Comparison of ENCODE assay signal across 34 cellular contexts in the genomic region with DNA sequence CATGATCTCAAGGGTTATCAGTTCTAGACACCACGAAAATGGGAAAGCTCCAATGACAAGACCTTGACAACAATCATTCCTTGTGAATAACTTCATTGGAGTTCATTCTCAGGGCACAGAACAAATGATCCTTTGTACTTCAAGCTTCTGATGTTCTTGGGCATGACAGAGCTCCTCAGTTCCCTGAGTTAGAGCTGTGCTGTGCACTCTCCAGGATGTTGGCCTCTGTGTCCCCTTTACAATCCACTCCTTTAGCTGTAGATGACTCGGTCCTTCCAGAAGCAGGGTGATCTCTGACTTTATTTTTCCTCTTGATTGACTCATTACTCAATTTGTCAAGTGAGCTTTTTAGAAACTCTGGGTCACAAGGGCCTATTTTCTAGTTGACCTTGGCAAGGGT. TPM values are rescaled to one million over a fixed set of nuclear protein-coding genes. Genes with fewer than 3 reads are reported as not detected.
DNase-seq lines count a peak whose midpoint lies in the region; ATAC-seq, FAIRE-seq and TF ChIP-seq lines count a peak whose summit lies in the region.
"Had no signal": no experiment of that assay in that cellular context is flagged by ENCODE, and none has a peak within 500 bp of the region (broad histone marks: within the 10 kb centered on the region; RNA-seq: fewer than 3 reads in every experiment).

No MANE protein-coding gene starts in this region.

- H3K4me1 Mint-ChIP-seq in activated naive CD4-positive, alpha-beta T cell treated with anti-CD3 and anti-CD28 coated beads for 36 hours (ENCODE audit: low read depth) = peaks cover 25% of the 10 kb centered on the region
- H3K4me1 Mint-ChIP-seq in stimulated activated naive CD8-positive, alpha-beta T cell treated with anti-CD3 and anti-CD28 coated beads, Interleukin-15, Interleukin-2, amounts not matched to agents 100 ng/mL and 50 ng/mL, for 24 hours (ENCODE audit: low read depth) = peaks cover 33% of the 10 kb centered on the region

- no peak for ATAC-seq in GM12878
- no peak for ATAC-seq in HG03139 (IDR thresholded peaks at IDR 0.05; ENCODE audit: unreplicated experiment)
- ATAC-seq in GM19452 (IDR thresholded peaks at IDR 0.05; ENCODE audit: unreplicated experiment) = no peak
- ATAC-seq: effector memory CD8-positive, alpha-beta T cell; esophagus mucosa; foreskin keratinocyte; HepG2; right lobe of liver had no signal

- in situ Hi-C loops in GM12878 (cut with MboI) = no loop called here

- H3K27ac Mint-ChIP-seq in activated naive CD4-positive, alpha-beta T cell treated with anti-CD3 and anti-CD28 coated beads for 36 hours = peak overlapping the region; percentile 55
- peak overlapping the region; percentile 92 for H3K27ac Mint-ChIP-seq in stimulated activated naive CD8-positive, alpha-beta T cell treated with anti-CD3 and anti-CD28 coated beads, Interleukin-15, Interleukin-2, amounts not matched to agents 100 ng/mL and 50 ng/mL, for 24 hours
- H3K27ac Mint-ChIP-seq: activated CD4-positive, alpha-beta T cell treated with anti-CD3 and anti-CD28 coated beads, Interleukin-2, amount 10 ng/mL, durations not matched to agents 7 days and 5 days; effector memory CD8-positive, alpha-beta T cell; neural progenitor cell had no signal

- BruUV-seq in GM12878 (replicated peaks; lab: Mats Ljungman, UMichigan) = no TSS peak

- POLR2A ChIA-PET in GM12878 (lab: Charles Lee) = interaction anchor here (0.6 to 2.3 kb wide), 6 partner anchors 9 to 571 kb away, joined by 3 to 10 read pairs (median 3); no protein-coding TSS in a partner anchor

- no peaks in the 10 kb centered on the region for H3K9me3 Mint-ChIP-seq in activated naive CD4-positive, alpha-beta T cell treated with anti-CD3 and anti-CD28 coated beads for 36 hours
- H3K9me3 Mint-ChIP-seq in stimulated activated naive CD8-positive, alpha-beta T cell treated with anti-CD3 and anti-CD28 coated beads, Interleukin-15, Interleukin-2, amounts not matched to agents 100 ng/mL and 50 ng/mL, for 24 hours = no peaks in the 10 kb centered on the region
- H3K9me3 Mint-ChIP-seq: activated CD4-positive, alpha-beta T cell treated with anti-CD3 and anti-CD28 coated beads, Interleukin-2, amount 10 ng/mL, durations not matched to agents 7 days and 5 days; effector memory CD8-positive, alpha-beta T cell; neural progenitor cell had no signal

- H3K27me3 ChIP-seq in OCI-LY3 (ENCODE audit: low read depth, low read length) = no peaks in the 10 kb centered on the region
- no peaks in the 10 kb centered on the region for H3K27me3 ChIP-seq in GM12878 (replicated peaks in 1 of 2; ENCODE audit: control insufficient read depth in 2 of 2, insufficient read depth in 2 of 2, low read length in 1 of 2)
- H3K27me3 ChIP-seq: right lobe of liver had no signal

- SMC1A ChIA-PET in GM12878 (lab: Charles Lee; ENCODE audit: uncharacterized antibody, unreplicated experiment) = interaction anchor here (0.7 to 3.0 kb wide), 25 partner anchors 9 to 485 kb away, joined by 3 to 22 read pairs (median 4); no protein-coding TSS in a partner anchor

- H3K9ac ChIP-seq in OCI-LY3 (ENCODE audit: low read length) = peak overlapping the region; percentile 62
- no peak overlapping the region for H3K9ac ChIP-seq in GM12878 (ENCODE audit: control insufficient read depth, insufficient read depth, low read length)
- H3K9ac ChIP-seq: BLaER1 treated with 17β-estradiol and CSF1 and Interleukin-3, amounts not matched to agents 10 nM and 100 nM; neural progenitor cell had no signal

- H3K36me3 Mint-ChIP-seq in activated naive CD4-positive, alpha-beta T cell treated with anti-CD3 and anti-CD28 coated beads for 36 hours (ENCODE audit: low read depth) = no peaks in the 10 kb centered on the region
- H3K36me3 Mint-ChIP-seq in stimulated activated naive CD8-positive, alpha-beta T cell treated with anti-CD3 and anti-CD28 coated beads, Interleukin-15, Interleukin-2, amounts not matched to agents 100 ng/mL and 50 ng/mL, for 24 hours (ENCODE audit: low read depth) = no peaks in the 10 kb centered on the region
- H3K36me3 Mint-ChIP-seq: neural progenitor cell had no signal

- H3K4me1 ChIP-seq in OCI-LY3 (ENCODE audit: low read length) (peaks cover 77% of the 10 kb centered on the region), GM12878 (ENCODE audit: control insufficient read depth, insufficient read depth, low read length) (peaks cover 41% of the 10 kb centered on the region)
- H3K4me1 ChIP-seq: foreskin keratinocyte, HAP-1 had no signal

- WGBS in GM12878 (ENCODE audit: insufficient coverage, insufficient replicate concordance, low lambda C conversion rate, missing lambda C conversion rate) = 27% methylated on average over 2 of the region's 2 CpGs

- no peak overlapping the region for H3K4me3 Mint-ChIP-seq in activated naive CD4-positive, alpha-beta T cell treated with anti-CD3 and anti-CD28 coated beads for 36 hours
- H3K4me3 Mint-ChIP-seq in stimulated activated naive CD8-positive, alpha-beta T cell treated with anti-CD3 and anti-CD28 coated beads, Interleukin-15, Interleukin-2, amounts not matched to agents 100 ng/mL and 50 ng/mL, for 24 hours = peak overlapping the region; percentile 49
- H3K4me3 Mint-ChIP-seq: activated CD4-positive, alpha-beta T cell treated with anti-CD3 and anti-CD28 coated beads, Interleukin-2, amount 10 ng/mL, durations not matched to agents 7 days and 5 days; effector memory CD8-positive, alpha-beta T cell; neural progenitor cell had no signal

- H4K20me1 ChIP-seq in OCI-LY3 (ENCODE audit: insufficient read depth, low read length) = no peaks in the 10 kb centered on the region
- H4K20me1 ChIP-seq in GM12878 (ENCODE audit: control insufficient read depth, insufficient read depth) = no peaks in the 10 kb centered on the region

- H3K36me3 ChIP-seq in OCI-LY3 (replicated peaks; ENCODE audit: low read depth, low read length) = peaks cover 8% of the 10 kb centered on the region
- H3K36me3 ChIP-seq in GM12878 (ENCODE audit: control insufficient read depth in 2 of 2, insufficient read depth in 2 of 2, low read length in 1 of 2) = no peaks in the 10 kb centered on the region
- H3K36me3 ChIP-seq: BLaER1 treated with 17β-estradiol and CSF1 and Interleukin-3, amounts not matched to agents 10 nM and 100 nM; HAP-1; neural progenitor cell; right lobe of liver had no signal

- H3K9me3 ChIP-seq in OCI-LY3 (ENCODE audit: insufficient read depth, low read length) = no peaks in the 10 kb centered on the region
- no peaks in the 10 kb centered on the region; the same call in 2 of the 3 replicates for H3K9me3 ChIP-seq in GM12878 (replicated peaks; ENCODE audit: control insufficient read depth, insufficient read depth, low read length)
- H3K9me3 ChIP-seq: BLaER1 treated with 17β-estradiol and CSF1 and Interleukin-3, amounts not matched to agents 10 nM and 100 nM; HAP-1; right lobe of liver had no signal

- H3K4me2 ChIP-seq in OCI-LY3 (ENCODE audit: low read length) = peak overlapping the region; percentile 96
- peak overlapping the region; percentile 44; the same call in 1 of the 2 replicates for H3K4me2 ChIP-seq in GM12878 (ENCODE audit: control insufficient read depth, insufficient read depth)
- H3K4me2 ChIP-seq: BLaER1 treated with 17β-estradiol and CSF1 and Interleukin-3, amounts not matched to agents 10 nM and 100 nM; neural progenitor cell had no signal

- RAD21 ChIA-PET in GM12878 (lab: Charles Lee; ENCODE audit: unreplicated experiment) = interaction anchor here (0.7 to 2.9 kb wide), 17 partner anchors 9 to 308 kb away, joined by 3 to 32 read pairs (median 4); no protein-coding TSS in a partner anchor

- no peak for TF ChIP-seq CTCF in OCI-LY3 (IDR thresholded peaks at IDR 0.05; ENCODE audit: low read depth, low read length)
- TF ChIP-seq CTCF in GM12878 (IDR thresholded peaks at IDR 0.05 in 2 of 3, conservative IDR thresholded peaks at IDR 0.05 in 1 of 3; ENCODE audit: control insufficient read depth in 2 of 3, extremely low read depth in 1 of 3, insufficient read depth in 1 of 3, low read depth in 3 of 3, low read length in 3 of 3) = no peak

- TF ChIP-seq RAD21 in GM12878 (IDR thresholded peaks at IDR 0.05; ENCODE audit: insufficient read depth, low read depth, low read length) = no peak

- H3K27me3 Mint-ChIP-seq in activated naive CD4-positive, alpha-beta T cell treated with anti-CD3 and anti-CD28 coated beads for 36 hours (ENCODE audit: low read depth) = peaks cover 26% of the 10 kb centered on the region
- H3K27me3 Mint-ChIP-seq in stimulated activated naive CD8-positive, alpha-beta T cell treated with anti-CD3 and anti-CD28 coated beads, Interleukin-15, Interleukin-2, amounts not matched to agents 100 ng/mL and 50 ng/mL, for 24 hours = peaks cover 40% of the 10 kb centered on the region

- no peak for TF ChIP-seq EP300 in GM12878 (IDR thresholded peaks at IDR 0.05; ENCODE audit: borderline replicate concordance in 1 of 2, control insufficient read depth in 1 of 2, low read depth in 2 of 2, low read length in 2 of 2)

- H2AFZ ChIP-seq in OCI-LY3 (ENCODE audit: low read depth, low read length) = no peak overlapping the region
- peak overlapping the region; percentile 44 for H2AFZ ChIP-seq in GM12878 (ENCODE audit: control insufficient read depth, low read depth, low read length)
- H2AFZ ChIP-seq: neural progenitor cell had no signal

- peaks cover 43% of the 10 kb centered on the region for H3K79me2 ChIP-seq in OCI-LY3 (ENCODE audit: low read length)
- no peaks in the 10 kb centered on the region for H3K79me2 ChIP-seq in GM12878 (ENCODE audit: control insufficient read depth, insufficient read depth, low read length)

- CTCF ChIA-PET in activated naive CD4-positive, alpha-beta T cell treated with anti-CD3 and anti-CD28 coated beads for 36 hours (lab: Charles Lee) = no interaction called here
- CTCF ChIA-PET in GM12878 (lab: Yijun Ruan, JAX) = interaction anchor here (0.7 to 3.1 kb wide), 13 partner anchors 10 to 308 kb away, joined by 3 to 13 read pairs (median 4); no protein-coding TSS in a partner anchor

- H3K27ac ChIP-seq in OCI-LY3 (ENCODE audit: low read length) = peak overlapping the region; percentile 94
- peak overlapping the region; percentile 65 for H3K27ac ChIP-seq in GM12878 (ENCODE audit: control insufficient read depth, insufficient read depth)
- H3K27ac ChIP-seq: BLaER1 treated with 17β-estradiol and CSF1 and Interleukin-3, amounts not matched to agents 10 nM and 100 nM; foreskin keratinocyte; HL-60; neural progenitor cell; right lobe of liver; RWPE1; SK-N-MC had no signal

- H3K4me3 ChIP-seq in OCI-LY3 (ENCODE audit: low read length) = peak overlapping the region; percentile 13; the same call in 1 of the 2 replicates
- no peak overlapping the region for H3K4me3 ChIP-seq in GM12878
- H3K4me3 ChIP-seq: BLaER1 treated with 17β-estradiol and CSF1 and Interleukin-3, amounts not matched to agents 10 nM and 100 nM; HAP-1; lung; neural progenitor cell; right lobe of liver; SK-N-MC had no signal

- no peak for FAIRE-seq in GM12878 (lab: Jason Lieb, UNC)
- FAIRE-seq: bronchial epithelial cell, colon, HepG2 had no signal

- peak; percentile 25 for DNase-seq in activated naive CD4-positive, alpha-beta T cell treated with anti-CD3 and anti-CD28 coated beads for 36 hours
- DNase-seq in activated naive CD4-positive, alpha-beta T cell treated with anti-CD3 and anti-CD28 coated beads, Interleukin-2, amount 50 U/mL, for 16 hours = no peak
- no peak for DNase-seq in GM12878 (ENCODE audit: low read depth, low spot score)
- DNase-seq: activated CD4-positive, alpha-beta T cell treated with anti-CD3 and anti-CD28 coated beads, Interleukin-2, amount 10 ng/mL, durations not matched to agents 7 days and 5 days; activated CD8-positive, alpha-beta memory T cell treated with anti-CD3 and anti-CD28 coated beads, Interleukin-2, amount 50 U/mL, for 48 hours; activated gamma-delta T cell treated with Interleukin-2 at 50 U/mL for 16 hours; amygdala; COR-L47; DMS79 treated with DMSO at 0.1 percent for 48 hours; effector memory CD8-positive, alpha-beta T cell; foreskin keratinocyte; GF-D8; Karpas-422; NCI-H1436; NCI-H446; NCI-H774; posterior cingulate gyrus; right lobe of liver; stimulated activated CD4-positive, alpha-beta T cell treated with anti-CD3 and anti-CD28 coated beads, Interleukin-2, amount 100 ng/mL, for 48 hours had no signal

- TF ChIP-seq POLR2A in GM12878 (IDR thresholded peaks at IDR 0.05; ENCODE audit: low read depth, low read length) = no peak

- intact Hi-C loops in activated naive CD4-positive, alpha-beta T cell treated with anti-CD3 and anti-CD28 coated beads for 36 hours (cut with micrococcal nuclease) = loop anchor here (5.0 to 10.0 kb wide), 2 partner anchors 88 to 1464 kb away; partner anchors contain the start of gene RCSD1
- intact Hi-C loops in GM12878 (cut with micrococcal nuclease; ENCODE audit: unreplicated experiment) = no loop called here

RNA-seq across cellular contexts. Expression of gene FAM78B, which starts 3.9 kb away (rescaled TPM):
- under 1 TPM in 1 of 2 experiments, not detected in 1; 0.24 TPM for total RNA-seq in activated naive CD4-positive, alpha-beta T cell treated with anti-CD3 and anti-CD28 coated beads for 36 hours
- total RNA-seq in GM12878 (2013; cell fraction: nucleolus; rRNA removed) = 4.5 and 6.2 TPM in 2 replicates
- total RNA-seq in GM12878 (2014; rRNA removed) (2.0 and 2.8 TPM in 2 replicates), GM12878 (2014; rRNA removed; fragmentation: Illumina TruSeq; extraction: Trizol) (1.4 TPM in 2 replicates), GM12878 (2021) (2.9 and 3.2 TPM in 2 replicates)
- polyA plus RNA-seq in GM12878 (2011; ENCODE audit: low read depth) = 0.31 TPM
- polyA plus RNA-seq in GM12878 (2011; rRNA removed) (4.1 and 4.9 TPM in 2 replicates), GM12878 (2014; fragmentation: Illumina TruSeq; extraction: Trizol) (1.5 and 1.7 TPM in 2 replicates), GM12878 (2014; fragmentation: Nextera tagmentation; extraction: Ambion mirVana) (under 1 TPM; 0.31 to 0.40 TPM), GM12878 (2014; rRNA removed) (2.9 and 4.1 TPM in 2 replicates), GM12878 (2016; fragmentation: Nextera tagmentation; extraction: Ambion mirVana) (1 to 10 TPM in 1 of 2 experiments, under 1 TPM in 1; 0.10 to 1.5 TPM)
- 3.9 and 4.3 TPM in 2 replicates for polyA plus RNA-seq in GM12878 (2011; cell fraction: cytosol; rRNA removed)
- polyA plus RNA-seq in GM12878 (2011; cell fraction: nucleus; rRNA removed) = 7.6 and 8.4 TPM in 2 replicates
- 0.31 and 0.74 TPM in 2 replicates for polyA plus RNA-seq in GM12878 (2012)
- 4.6 and 5.8 TPM in 2 replicates for polyA minus RNA-seq in GM12878 (2011; rRNA and poly(A)+ RNA removed)
- polyA minus RNA-seq in GM12878 (2011; cell fraction: cytosol; rRNA and poly(A)+ RNA removed) = 1.1 and 1.3 TPM in 2 replicates
- 6.9 and 15.4 TPM in 2 replicates for polyA minus RNA-seq in GM12878 (2011; cell fraction: nucleus; rRNA and poly(A)+ RNA removed)
